In the genomic region with DNA sequence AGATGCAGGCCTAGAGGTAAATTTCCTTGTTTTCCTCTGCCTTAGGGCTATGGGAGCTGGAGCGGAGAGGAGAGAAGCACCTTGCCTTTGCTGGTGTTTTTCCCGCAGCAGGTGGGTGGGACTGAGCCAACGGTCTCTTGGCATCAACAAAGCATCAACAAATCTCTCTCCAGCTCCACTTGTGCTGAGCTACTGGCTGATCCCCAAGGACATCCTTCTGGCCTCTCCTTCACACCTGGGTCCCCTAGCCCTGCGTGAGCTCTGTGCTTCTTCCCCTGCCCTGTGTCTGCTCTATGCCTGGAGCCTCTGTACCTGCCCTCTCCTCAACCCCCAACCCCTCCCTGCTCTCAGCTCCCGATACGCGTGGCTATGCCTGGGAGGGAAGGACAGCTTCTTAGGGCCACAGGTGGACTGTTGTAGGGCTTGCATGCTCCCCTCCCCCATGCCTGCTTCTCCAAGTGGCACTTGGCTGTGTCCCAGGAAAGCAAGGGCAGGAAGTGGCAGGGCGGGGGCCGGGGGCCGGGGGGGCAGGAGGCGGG, we compare ENCODE assay signal across 8 cellular contexts. TPM values are rescaled to one million over a fixed set of nuclear protein-coding genes. Genes with fewer than 3 reads are reported as not detected.
DNase-seq lines count a peak whose midpoint lies in the region; TF ChIP-seq lines count a peak whose summit lies in the region.
"Had no signal": no experiment of that assay in that cellular context is flagged by ENCODE, and none has a peak within 500 bp of the region (broad histone marks: within the 10 kb centered on the region; RNA-seq: fewer than 3 reads in every experiment).

No MANE protein-coding gene starts in this region.

- TF ChIP-seq POLR2A in spleen (IDR thresholded peaks at IDR 0.05) = no peak

- no peaks in the 10 kb centered on the region for H3K36me3 ChIP-seq in HUES64 (ENCODE audit: insufficient read depth, low read length)
- no peaks in the 10 kb centered on the region for H3K36me3 ChIP-seq in spleen

- DNase-seq in NCI-H526 (lab: John Stamatoyannopoulos, UW) (peak; percentile 91 to 97), epithelial cell of esophagus (ENCODE audit: low read depth) (peak; percentile 46), spleen (no peak), NCI-H226 (no peak)
- DNase-seq in stimulated activated CD8-positive, alpha-beta memory T cell treated with anti-CD3 and anti-CD28 coated beads, Interleukin-4, amount 100 ng/mL, for 48 hours = no peak
- DNase-seq in NK-92 treated with Interleukin-12 subunit alpha and Interleukin-12 subunit beta, amount 100 ng/mL, for 24 hours (lab: John Stamatoyannopoulos, UW) = no peak

- H3K9ac ChIP-seq in HUES64 (ENCODE audit: low read depth, low read length) = no peak overlapping the region; the same call in 1 of the 2 replicates

- H3K27ac ChIP-seq in HUES64 (ENCODE audit: low read depth, low read length) (0 out of 2 replicates have a peak overlapping the region, but pooled peaks have one; percentile 3), spleen (peak overlapping the region in 5 of 8 donors; percentile 23 to 46 (median 39))

- H3K4me3 ChIP-seq in HUES64 (ENCODE audit: low read length) = no peak overlapping the region
- H3K4me3 ChIP-seq in epithelial cell of esophagus (ENCODE audit: low read length) = no peak overlapping the region
- no peak overlapping the region for H3K4me3 ChIP-seq in spleen

- H3K9me3 ChIP-seq in HUES64 (ENCODE audit: insufficient read depth, low read depth, low read length) = no peaks in the 10 kb centered on the region
- no peaks in the 10 kb centered on the region for H3K9me3 ChIP-seq in spleen

- TF ChIP-seq CTCF in epithelial cell of esophagus (IDR thresholded peaks at IDR 0.05; ENCODE audit: insufficient read depth, low read depth, low read length, missing control alignments) (no peak), spleen (IDR thresholded peaks at IDR 0.05 in 8 of 11, conservative IDR thresholded peaks at IDR 0.05 in 3 of 11) (no peak)

- peaks cover 51% of the 10 kb centered on the region for H3K4me1 ChIP-seq in HUES64 (ENCODE audit: insufficient read depth, low read length)
- H3K4me1 ChIP-seq in spleen = peaks cover 13 to 68% (median 40%) of the 10 kb centered on the region in 6 donors

- H3K27me3 ChIP-seq in HUES64 (ENCODE audit: insufficient read depth, low read length) (no peaks in the 10 kb centered on the region), spleen (replicated peaks in 1 of 7) (no peaks in the 10 kb centered on the region)

- intact Hi-C loops in spleen (cut with DNase I; ENCODE audit: low total_unique reads) = no loop called here

- WGBS in HUES64 = 39% methylated on average over 7 of the region's 11 CpGs
- WGBS in spleen, 5 donors = 16 to 42% (median 19%) methylated on average over 7 to 11 of the region's 11 CpGs

RNA-seq across cellular contexts. Expression of gene CLDN4, which starts 3.2 kb away (rescaled TPM):
- 5.2 TPM for polyA plus RNA-seq in HUES64 (2013, experiment 1 of 2)
- 6.0 TPM for polyA plus RNA-seq in HUES64 (2013, experiment 2 of 2)
- 1 to 10 TPM in 1 of 7 donors, under 1 TPM in 5, not detected in 1; 0.13 to 1.0 (median 0.24) TPM for total RNA-seq in spleen
- polyA plus RNA-seq in spleen = under 1 TPM; 0.33 to 0.77 (median 0.39) TPM
- total RNA-seq: skeletal muscle tissue had no signal

RNA-seq across cellular contexts. Expression of gene METTL27, which starts 14.7 kb away (rescaled TPM):
- polyA plus RNA-seq in HUES64 (2013, experiment 1 of 2) = 2.9 TPM
- polyA plus RNA-seq in HUES64 (2013, experiment 2 of 2) = 2.4 TPM
- 1 to 10 TPM; 1.4 to 8.5 (median 4.4) TPM for total RNA-seq in spleen
- polyA plus RNA-seq in spleen = 1 to 10 TPM in 1 of 3 donors, under 1 TPM in 2; 0.59 to 2.6 (median 0.67) TPM

RNA-seq across cellular contexts. Expression of gene TMEM270, which starts 33.3 kb away (rescaled TPM):
- polyA plus RNA-seq in HUES64 (2013, experiment 1 of 2) = not detected
- not detected for polyA plus RNA-seq in HUES64 (2013, experiment 2 of 2)
- total RNA-seq in spleen = not detected
- not detected for polyA plus RNA-seq in spleen
- total RNA-seq: skeletal muscle tissue had no signal

RNA-seq across cellular contexts. Expression of gene CLDN3, which starts 57.6 kb away (rescaled TPM):
- polyA plus RNA-seq in HUES64 (2013, experiment 1 of 2) = 9.1 TPM
- 9.2 TPM for polyA plus RNA-seq in HUES64 (2013, experiment 2 of 2)
- total RNA-seq in spleen = not detected
- polyA plus RNA-seq in spleen = under 1 TPM; 0.13 to 0.26 (median 0.26) TPM

Comparison
In these comparisons a context has a peak if more than half of its experiments do, and no peak if none do; other contexts are left out.
1. DNase-seq: peak in NCI-H526 (2 of 2) and epithelial cell of esophagus (single experiment); none in spleen (single experiment), NCI-H226 (single experiment), stimulated activated CD8-positive, alpha-beta memory T cell treated with anti-CD3 and anti-CD28 coated beads, Interleukin-4, amount 100 ng/mL, for 48 hours (single experiment) and NK-92 treated with Interleukin-12 subunit alpha and Interleukin-12 subunit beta, amount 100 ng/mL, for 24 hours (single experiment).